Comparison of ENCODE assay signal across 8 cellular contexts in genomic region chr1:36322085-36322785, GRCh38. TPM values are rescaled to one million over a fixed set of nuclear protein-coding genes. Genes with fewer than 3 reads are reported as not detected.
A peak's percentile ranks its signal among the peaks of the same experiment; 100 is the strongest.
DNase-seq lines count a peak whose midpoint lies in the region; ATAC-seq, FAIRE-seq and TF ChIP-seq lines count a peak whose summit lies in the region.

No MANE protein-coding gene starts in this region.

- H3K36me3 ChIP-seq in Caco-2 (ENCODE audit: control insufficient read depth, insufficient read depth, low read length) = no peaks in the 10 kb centered on the region
- peaks cover 0 to 13% (median 0%) of the 10 kb centered on the region in 9 donors for H3K36me3 ChIP-seq in heart right ventricle
- no peaks in the 10 kb centered on the region for H3K36me3 ChIP-seq in rectal smooth muscle tissue (ENCODE audit: control insufficient read depth, insufficient read depth, low read length)

- H3K36me3 Mint-ChIP-seq in Caco-2 (ENCODE audit: insufficient read depth, unreplicated experiment) (peaks cover 6% of the 10 kb centered on the region), T-helper 17 cell (ENCODE audit: low read depth) (no peaks in the 10 kb centered on the region)

- no peak overlapping the region for H3K4me3 ChIP-seq in Caco-2 (ENCODE audit: low read depth, low read length)
- peak overlapping the region in 9 of 10 donors; percentile 75 to 99 (median 88) for H3K4me3 ChIP-seq in heart right ventricle
- H3K4me3 ChIP-seq in rectal smooth muscle tissue (ENCODE audit: low read length) = peak overlapping the region; percentile 5

- intact Hi-C loops in Caco-2 (cut with micrococcal nuclease; ENCODE audit: unreplicated experiment) = no loop called here
- intact Hi-C loops in heart right ventricle (cut with DNase I) = loop anchor here in 2 of 10 donors (5.0 kb wide), 2 partner anchors 45 to 65 kb away; partner anchors contain the start of gene STK40 (in 1 of the 2)

- POLR2A ChIA-PET in Caco-2 (lab: Charles Lee) = no interaction called here

- peaks cover 6% of the 10 kb centered on the region; the same call in 1 of the 2 replicates for H3K4me1 ChIP-seq in Caco-2
- H3K4me1 ChIP-seq in heart right ventricle = peaks cover 12 to 48% (median 33%) of the 10 kb centered on the region in 9 donors
- peaks cover 3% of the 10 kb centered on the region for H3K4me1 ChIP-seq in rectal smooth muscle tissue (ENCODE audit: control insufficient read depth, insufficient read depth, low read length)

- H3K27me3 Mint-ChIP-seq in Caco-2 (ENCODE audit: insufficient read depth, unreplicated experiment) (no peaks in the 10 kb centered on the region), T-helper 17 cell (no peaks in the 10 kb centered on the region)

- CTCF ChIA-PET in Caco-2 (lab: Charles Lee) = no interaction called here

- H3K27ac ChIP-seq in heart right ventricle (peak overlapping the region; percentile 81 to 97 (median 94)), rectal smooth muscle tissue (ENCODE audit: low read depth, low read length) (peak overlapping the region; percentile 57)

- no TSS peak for BruUV-seq in Caco-2 (replicated peaks; lab: Mats Ljungman, UMichigan)

- H3K27me3 ChIP-seq in Caco-2 (replicated peaks; ENCODE audit: control insufficient read depth, insufficient read depth, low read length) = no peaks in the 10 kb centered on the region
- H3K27me3 ChIP-seq in heart right ventricle = no peaks in the 10 kb centered on the region
- H3K27me3 ChIP-seq in rectal smooth muscle tissue (ENCODE audit: control insufficient read depth, insufficient read depth, low read length) = no peaks in the 10 kb centered on the region

- H3K4me1 Mint-ChIP-seq in Caco-2 (ENCODE audit: low read depth, unreplicated experiment) = no peaks in the 10 kb centered on the region
- H3K4me1 Mint-ChIP-seq in T-helper 17 cell = peaks cover 31% of the 10 kb centered on the region

- no peak for DNase-seq in Caco-2
- no peak for DNase-seq in T-helper 17 cell
- DNase-seq in heart right ventricle = no peak
- DNase-seq in GM19238 (ENCODE audit: insufficient read length, low spot score) = no peak
- no peak for DNase-seq in RCC 7860 (ENCODE audit: low spot score)
- DNase-seq in SHP77 treated with DMSO at 0.1 percent for 48 hours (lab: John Stamatoyannopoulos, UW) = no peak

- TF ChIP-seq CTCF in Caco-2 (IDR thresholded peaks at IDR 0.05; ENCODE audit: insufficient read depth in 1 of 2, low read depth in 1 of 2, low read length in 1 of 2, severe bottlenecking in 1 of 2, unreplicated experiment in 1 of 2) (no peak), heart right ventricle (IDR thresholded peaks at IDR 0.05) (no peak)

- FAIRE-seq in RCC 7860 (lab: Jason Lieb, UNC) = no peak

- ATAC-seq in T-helper 17 cell (no peak), heart right ventricle (peak in 2 of 8 donors; percentile 1 to 21), GM19035 (IDR thresholded peaks at IDR 0.05; ENCODE audit: unreplicated experiment) (no peak)

- H3K4me3 Mint-ChIP-seq in Caco-2 (ENCODE audit: unreplicated experiment) (peak overlapping the region; percentile 52), T-helper 17 cell (peak overlapping the region; percentile 88)

- no peak overlapping the region for H3K27ac Mint-ChIP-seq in Caco-2 (ENCODE audit: unreplicated experiment)
- no peak overlapping the region for H3K27ac Mint-ChIP-seq in T-helper 17 cell

- no peaks in the 10 kb centered on the region for H3K9me3 Mint-ChIP-seq in Caco-2 (ENCODE audit: unreplicated experiment)

- H3K9ac ChIP-seq in rectal smooth muscle tissue (ENCODE audit: low read length) = no peak overlapping the region

- WGBS in heart right ventricle, 2 donors = 48 to 50% methylated on average over 66 of the region's 66 CpGs

- H3K9me3 ChIP-seq in Caco-2 (no peaks in the 10 kb centered on the region), T-helper 17 cell (ENCODE audit: control insufficient read depth, low read length, poor library complexity, severe bottlenecking) (no peaks in the 10 kb centered on the region), heart right ventricle (no peaks in the 10 kb centered on the region)

RNA-seq across cellular contexts. Expression of gene EVA1B, which starts 1.2 kb away (rescaled TPM):
- total RNA-seq in Caco-2 (2022) = 4.1 and 5.5 TPM in 2 replicates
- total RNA-seq in T-helper 17 cell = 10 to 100 TPM in 1 of 2 donors, 1 to 10 TPM in 1; 6.2 to 10.8 TPM
- total RNA-seq in heart right ventricle = 10 to 100 TPM in 3 of 10 donors, 1 to 10 TPM in 7; 4.6 to 16.0 (median 6.8) TPM
- 10 to 100 TPM; 25.2 to 38.9 TPM for polyA plus RNA-seq in heart right ventricle

RNA-seq across cellular contexts. Expression of gene SH3D21, which starts 16.1 kb away (rescaled TPM):
- total RNA-seq in Caco-2 (2022) (12.1 and 12.4 TPM in 2 replicates), T-helper 17 cell (1 to 10 TPM; 1.4 to 1.9 TPM), heart right ventricle (1 to 10 TPM; 1.1 to 3.3 (median 1.7) TPM)
- 1 to 10 TPM in 1 of 2 donors, under 1 TPM in 1; 0.58 to 4.8 TPM for polyA plus RNA-seq in heart right ventricle
